In genomic region chr19:498977-499623, GRCh38 we compare ENCODE assay signal across 1 cellular context.
TF ChIP-seq lines count a peak whose summit lies in the region.

No MANE protein-coding gene starts in this region.

TF ChIP-seq in WTC11, 78 proteins besides CTCF, POLR2A, EP300 and RAD21:
- no peak for TF ChIP-seq SMAD4 (CRISPR knock-in tag; IDR thresholded peaks at IDR 0.05)
- no peak for TF ChIP-seq ATF3 (CRISPR knock-in tag; conservative IDR thresholded peaks at IDR 0.05)
- peak; percentile 86 for TF ChIP-seq GTF2I (CRISPR knock-in tag; conservative IDR thresholded peaks at IDR 0.05)
TF ChIP-seq in WTC11: peak in this region for 1.
